Comparison of ENCODE assay signal across 14 cellular contexts in genomic region chrX:41097326-41097725, GRCh38.
"Had no signal": no experiment of that assay in that cellular context is flagged by ENCODE, and none has a peak within 500 bp of the region (broad histone marks: within the 10 kb centered on the region; RNA-seq: fewer than 3 reads in every experiment).

No MANE protein-coding gene starts in this region.

- H3K27ac Mint-ChIP-seq: activated B cell treated with CpG ODN at 0.5 μM for 24 hours, nephron progenitor cell had no signal

- H3K27me3 Mint-ChIP-seq: activated B cell treated with CpG ODN at 0.5 μM for 24 hours, type B pancreatic cell had no signal

- H3K27ac ChIP-seq: foreskin keratinocyte, lower lobe of right lung, ovary, suprapubic skin had no signal

- H3K4me3 Mint-ChIP-seq: activated B cell treated with CpG ODN at 0.5 μM for 24 hours, nephron progenitor cell, type B pancreatic cell had no signal

- H3K4me1 ChIP-seq: foreskin keratinocyte had no signal

- H3K36me3 ChIP-seq: lower lobe of right lung, ovary, suprapubic skin had no signal

- DNase-seq: activated B cell treated with CpG ODN at 0.5 μM for 24 hours; activated CD4-positive, alpha-beta T cell treated with anti-CD3 and anti-CD28 coated beads, Interleukin-2, amount 50 U/mL, for 1 hour; foreskin keratinocyte; left cardiac atrium; lower lobe of right lung; mucosa of descending colon; nephron progenitor cell; ovary; stimulated activated CD4-positive, alpha-beta T cell treated with anti-CD3 and anti-CD28 coated beads, Interleukin-4, amount 100 ng/mL, for 1 hour; stimulated activated CD8-positive, alpha-beta memory T cell treated with anti-CD3 and anti-CD28 coated beads, Interleukin-4, amount 100 ng/mL, for 48 hours; stimulated activated naive CD8-positive, alpha-beta T cell treated with anti-CD3 and anti-CD28 coated beads, Interleukin-15, Interleukin-2, amounts not matched to agents 100 U/mL and 50 U/mL, for 24 hours had no signal

- ATAC-seq: activated naive CD4-positive, alpha-beta T cell treated with anti-CD3 and anti-CD28 coated beads, Interleukin-2, amount 50 U/mL, for 72 hours; foreskin keratinocyte; left cardiac atrium; mucosa of descending colon; stimulated activated naive CD8-positive, alpha-beta T cell treated with anti-CD3 and anti-CD28 coated beads, Interleukin-15, Interleukin-2, amounts not matched to agents 100 U/mL and 50 U/mL, for 24 hours had no signal

- H3K9me3 Mint-ChIP-seq: activated B cell treated with CpG ODN at 0.5 μM for 24 hours; activated naive CD4-positive, alpha-beta T cell treated with anti-CD3 and anti-CD28 coated beads, Interleukin-2, amount 50 U/mL, for 72 hours had no signal

- H3K9me3 ChIP-seq: lower lobe of right lung, mucosa of descending colon, ovary, suprapubic skin had no signal

- H3K4me3 ChIP-seq: lower lobe of right lung, mucosa of descending colon, ovary, suprapubic skin had no signal

- H3K27me3 ChIP-seq: foreskin keratinocyte, ovary, suprapubic skin had no signal
